Comparison of ENCODE assay signal across 1 cellular context in genomic region chr10:72409167-72409566, GRCh38.
TF ChIP-seq lines count a peak whose summit lies in the region.

No MANE protein-coding gene starts in this region.

TF ChIP-seq in K562, 482 proteins besides CTCF, POLR2A, EP300 and RAD21 (continued from another document):
- TF ChIP-seq E4F1 (CRISPR knock-in tag; IDR thresholded peaks at IDR 0.05; ENCODE audit: borderline replicate concordance) (no peak), TCFL5 (CRISPR knock-in tag; conservative IDR thresholded peaks at IDR 0.05) (no peak), SMARCE1 (IDR thresholded peaks at IDR 0.05) (no peak), ZFP30 (CRISPR knock-in tag; IDR thresholded peaks at IDR 0.05; ENCODE audit: borderline replicate concordance) (no peak), ZBTB5 (IDR thresholded peaks at IDR 0.05) (no peak), ZNF239 (CRISPR knock-in tag; IDR thresholded peaks at IDR 0.05) (no peak), BRD4 (IDR thresholded peaks at IDR 0.05) (no peak), SETDB1 (IDR thresholded peaks at IDR 0.05; ENCODE audit: low read length) (no peak), KDM4B (IDR thresholded peaks at IDR 0.05; ENCODE audit: borderline replicate concordance in 2 of 2, low read depth in 1 of 2) (no peak), ZFP1 (CRISPR knock-in tag; IDR thresholded peaks at IDR 0.05) (no peak), ZSCAN32 (CRISPR knock-in tag; IDR thresholded peaks at IDR 0.05) (no peak)
